ENCODE assay signal across 8 cellular contexts in genomic region chr13:85828094-85828684, GRCh38. TPM values are rescaled to one million over a fixed set of nuclear protein-coding genes. Genes with fewer than 3 reads are reported as not detected.
DNase-seq lines count a peak whose midpoint lies in the region; ATAC-seq and TF ChIP-seq lines count a peak whose summit lies in the region.

No MANE protein-coding gene starts in this region.

- DNase-seq in DND-41 (no peak), GM23248 (peak; percentile 50), OCI-LY7 (ENCODE audit: low spot score) (peak; percentile 50), fibroblast of peridontal ligament (ENCODE audit: extremely low read depth) (peak; percentile 39), testis (no peak), mesenteric fat pad (ENCODE audit: low spot score) (no peak), amniotic stem cell (lab: John Stamatoyannopoulos, UW) (no peak), caudate nucleus (lab: John Stamatoyannopoulos, UW) (no peak)

- H3F3A ChIP-seq in GM23248 (ENCODE audit: insufficient read depth), result no peaks in the 10 kb centered on the region

- no peaks in the 10 kb centered on the region for H4K20me1 ChIP-seq in DND-41 (ENCODE audit: insufficient read depth, low read length)
- no peaks in the 10 kb centered on the region for H4K20me1 ChIP-seq in GM23248 (ENCODE audit: insufficient read depth)
- no peaks in the 10 kb centered on the region for H4K20me1 ChIP-seq in OCI-LY7 (ENCODE audit: insufficient read depth, low read length)

- BruUV-seq in OCI-LY7 (replicated peaks; lab: Mats Ljungman, UMichigan), result no TSS peak

- in situ Hi-C loops in GM23248 (cut with MboI), result no loop called here

- CTCF ChIA-PET in OCI-LY7 (lab: Charles Lee; ENCODE audit: unreplicated experiment), result no interaction called here

- H2AFZ ChIP-seq in DND-41 (ENCODE audit: low read depth, low read length) (no peak overlapping the region), GM23248 (no peak overlapping the region), OCI-LY7 (ENCODE audit: low read length) (no peak overlapping the region)

- WGBS in GM23248 (ENCODE audit: low coverage in 1 of 2, low lambda C conversion rate in 2 of 2, missing lambda C conversion rate in 2 of 2), 2 experiments, result 24 to 29% methylated on average over 2 of the region's 2 CpGs
- 50 to 56% methylated on average over 2 of the region's 2 CpGs for WGBS in testis, 2 donors

- H3K27ac ChIP-seq in DND-41 (ENCODE audit: low read length), result no peak overlapping the region
- no peak overlapping the region for H3K27ac ChIP-seq in GM23248
- no peak overlapping the region for H3K27ac ChIP-seq in OCI-LY7 (ENCODE audit: low read depth, low read length, poor library complexity, severe bottlenecking)
- H3K27ac ChIP-seq in testis, result no peak overlapping the region
- no peak overlapping the region for H3K27ac ChIP-seq in caudate nucleus (ENCODE audit: low read depth, low read length)

- no peaks in the 10 kb centered on the region for H3K9me2 ChIP-seq in GM23248 (ENCODE audit: insufficient read depth)
- H3K9me2 ChIP-seq in OCI-LY7 (ENCODE audit: insufficient read depth, low read length), result no peaks in the 10 kb centered on the region

- H3K36me3 ChIP-seq in DND-41 (ENCODE audit: insufficient read depth, low read length) (no peaks in the 10 kb centered on the region), GM23248 (ENCODE audit: low read depth) (no peaks in the 10 kb centered on the region), OCI-LY7 (ENCODE audit: insufficient read depth, low read length) (no peaks in the 10 kb centered on the region), testis (ENCODE audit: low read depth, missing control alignments) (no peaks in the 10 kb centered on the region)

- H3K4me3 ChIP-seq in DND-41 (ENCODE audit: low read depth in 1 of 2, low read length in 2 of 2), result no peak overlapping the region
- H3K4me3 ChIP-seq in GM23248, result no peak overlapping the region
- H3K4me3 ChIP-seq in OCI-LY7 (ENCODE audit: low read depth, low read length, poor library complexity, severe bottlenecking), result no peak overlapping the region
- no peak overlapping the region for H3K4me3 ChIP-seq in testis

- H3K4me2 ChIP-seq in DND-41 (ENCODE audit: insufficient read depth, low read length) (no peak overlapping the region), GM23248 (ENCODE audit: unreplicated experiment) (no peak overlapping the region), OCI-LY7 (ENCODE audit: low read length) (no peak overlapping the region)

- H3K9me3 ChIP-seq in DND-41 (ENCODE audit: insufficient read depth, low read length, severe bottlenecking), result no peaks in the 10 kb centered on the region
- H3K9me3 ChIP-seq in GM23248 (ENCODE audit: low read depth), result no peaks in the 10 kb centered on the region
- no peaks in the 10 kb centered on the region for H3K9me3 ChIP-seq in OCI-LY7 (ENCODE audit: low read length)
- H3K9me3 ChIP-seq in testis, result no peaks in the 10 kb centered on the region

- no peaks in the 10 kb centered on the region for H3K27me3 ChIP-seq in DND-41 (ENCODE audit: insufficient read depth, low read length, poor library complexity)
- no peaks in the 10 kb centered on the region for H3K27me3 ChIP-seq in GM23248 (replicated peaks; ENCODE audit: insufficient read depth)
- H3K27me3 ChIP-seq in testis, result no peaks in the 10 kb centered on the region

- TF ChIP-seq CTCF in DND-41 (IDR thresholded peaks at IDR 0.05; ENCODE audit: borderline replicate concordance, extremely low read depth, low read length, poor library complexity, severe bottlenecking) (peak; percentile 66), OCI-LY7 (conservative IDR thresholded peaks at IDR 0.05; ENCODE audit: low read length) (peak; percentile 93), testis (IDR thresholded peaks at IDR 0.05) (peak in 2 of 3 experiments; percentile 34 to 56)

- POLR2A ChIA-PET in OCI-LY7 (lab: Charles Lee), result interaction anchor here (0.6 kb wide), 1 partner anchor 947 kb away, joined by 3 read pairs; no protein-coding TSS in a partner anchor

- H3K4me1 ChIP-seq in DND-41 (ENCODE audit: insufficient read depth, low read length) (no peaks in the 10 kb centered on the region), GM23248 (ENCODE audit: insufficient read depth) (no peaks in the 10 kb centered on the region), OCI-LY7 (ENCODE audit: insufficient read depth, low read length, poor library complexity, severe bottlenecking) (no peaks in the 10 kb centered on the region), testis (no peaks in the 10 kb centered on the region)

- intact Hi-C loops in OCI-LY7 (cut with micrococcal nuclease; ENCODE audit: unreplicated experiment), result loop anchor here (1.0 kb wide), 1 partner anchor 932 kb away; no protein-coding TSS in a partner anchor
- intact Hi-C loops in testis (cut with DNase I; ENCODE audit: low total_unique reads), result no loop called here

- H3K79me2 ChIP-seq in DND-41 (ENCODE audit: insufficient read depth, low read length) (no peaks in the 10 kb centered on the region), GM23248 (ENCODE audit: insufficient read depth) (no peaks in the 10 kb centered on the region), OCI-LY7 (ENCODE audit: insufficient read depth, low read depth, low read length) (no peaks in the 10 kb centered on the region)

- H3K9ac ChIP-seq in DND-41 (ENCODE audit: low read depth, low read length) (no peak overlapping the region), GM23248 (no peak overlapping the region)

- no peak for ATAC-seq in DND-41 (ENCODE audit: insufficient read depth, low read depth)

- TF ChIP-seq POLR2A in testis (IDR thresholded peaks at IDR 0.05), result no peak

RNA-seq across cellular contexts. Expression of gene SLITRK6, which starts 29.0 kb away (rescaled TPM):
- not detected in 2 replicates for total RNA-seq in GM23248 (2014; rRNA removed; shearing (Covaris generic))
- polyA plus RNA-seq in GM23248 (2016; fragmentation: Nextera tagmentation; extraction: Ambion mirVana) (not detected in 2 replicates), testis (ENCODE audit: insufficient read depth, low read depth, low replicate concordance) (0.34 TPM)
- total RNA-seq in OCI-LY7 (2014; rRNA removed; shearing (Covaris generic)), result not detected in 2 replicates
- total RNA-seq in OCI-LY7 (2022) (not detected in 2 replicates), testis (1 to 10 TPM in 1 of 2 donors, under 1 TPM in 1; 0.16 to 1.1 TPM), mesenteric fat pad (not detected)

Comparison
In these comparisons a context has a peak if more than half of its experiments do, and no peak if none do; other contexts are left out.
1. DNase-seq: peak in GM23248 (single experiment), OCI-LY7 (single experiment) and fibroblast of peridontal ligament (single experiment); none in DND-41 (single experiment), testis (single experiment), mesenteric fat pad (single experiment), amniotic stem cell (single experiment) and caudate nucleus (0 of 61).
2. Peak in every context shown above with its lines, with median percentiles within 50 percentile points of each other: CTCF ChIP-seq.